27 cellular contexts compared by ENCODE assay signal in genomic region chr16:50996166-50996565, GRCh38.
"Had no signal": no experiment of that assay in that cellular context is flagged by ENCODE, and none has a peak within 500 bp of the region (broad histone marks: within the 10 kb centered on the region; RNA-seq: fewer than 3 reads in every experiment).

No MANE protein-coding gene starts in this region.

- H3K4me2 ChIP-seq: PC-9 had no signal

- DNase-seq: activated CD4-positive, alpha-beta T cell treated with anti-CD3 and anti-CD28 coated beads, Interleukin-2, amount 10 ng/mL, durations not matched to agents 24 days and 14 days; activated CD4-positive, alpha-beta T cell treated with anti-CD3 and anti-CD28 coated beads, Interleukin-2, amount 50 U/mL, for 4 hours; activated CD8-positive, alpha-beta T cell treated with anti-CD3 and anti-CD28 coated beads for 36 hours; activated gamma-delta T cell; activated naive CD4-positive, alpha-beta T cell treated with Interleukin-2 at 50 U/mL for 16 hours; activated naive CD8-positive, alpha-beta T cell treated with anti-CD3 and anti-CD28 coated beads, Interleukin-2, amount 10 ng/mL, durations not matched to agents 7 days and 5 days; activated T-cell treated with anti-CD3 and anti-CD28 coated beads, Interleukin-2, amount 50 U/mL, for 24 hours; amygdala; NCI-H1417 treated with DMSO at 0.1 percent for 48 hours; NCI-H187 treated with DMSO at 0.1 percent for 48 hours; NCI-H2171 treated with DMSO at 0.1 percent for 48 hours; NCI-H446; NCI-H510A treated with DMSO at 0.1 percent for 48 hours; NCI-H526 treated with DMSO at 0.1 percent for 48 hours; NCI-H774; PC-9; SW 1271; T-helper 1 cell; T-helper 2 cell; T-helper 9 cell had no signal

- H3K27me3 ChIP-seq: ascending aorta, cardiac muscle cell had no signal

- H3K9me3 ChIP-seq: ascending aorta had no signal

- H3K4me3 ChIP-seq: ascending aorta, cardiac muscle cell, PC-9 had no signal

- H3K4me3 Mint-ChIP-seq: activated CD4-positive, alpha-beta T cell treated with anti-CD3 and anti-CD28 coated beads, Interleukin-2, amount 10 ng/mL, durations not matched to agents 24 days and 14 days; activated CD8-positive, alpha-beta T cell treated with anti-CD3 and anti-CD28 coated beads for 36 hours; activated naive CD4-positive, alpha-beta T cell treated with anti-CD3 and anti-CD28 coated beads, Interleukin-2, amount 50 U/mL, for 24 hours; activated naive CD8-positive, alpha-beta T cell treated with anti-CD3 and anti-CD28 coated beads, Interleukin-2, amount 10 ng/mL, durations not matched to agents 7 days and 5 days; activated T-cell treated with anti-CD3 and anti-CD28 coated beads, Interleukin-2, amount 50 U/mL, for 24 hours had no signal

- H2AFZ ChIP-seq: PC-9 had no signal

- H3K27ac Mint-ChIP-seq: activated CD4-positive, alpha-beta T cell treated with anti-CD3 and anti-CD28 coated beads, Interleukin-2, amount 10 ng/mL, durations not matched to agents 24 days and 14 days; activated CD8-positive, alpha-beta T cell treated with anti-CD3 and anti-CD28 coated beads for 36 hours; activated naive CD4-positive, alpha-beta T cell treated with anti-CD3 and anti-CD28 coated beads, Interleukin-2, amount 50 U/mL, for 24 hours; activated naive CD8-positive, alpha-beta T cell treated with anti-CD3 and anti-CD28 coated beads, Interleukin-2, amount 10 ng/mL, durations not matched to agents 7 days and 5 days; activated T-cell treated with anti-CD3 and anti-CD28 coated beads, Interleukin-2, amount 50 U/mL, for 24 hours; activated T-helper 2 cell treated with anti-CD3 and anti-CD28 coated beads, Interferon-gamma antibody, Interleukin-2, Interleukin-4, amounts not matched to agents 10 μg/mL and 5 μg/mL and 100 μg/mL, durations not matched to agents 14 hours and 24 hours and 36 hours had no signal

- H3K27me3 Mint-ChIP-seq: activated CD4-positive, alpha-beta T cell treated with anti-CD3 and anti-CD28 coated beads, Interleukin-2, amount 10 ng/mL, durations not matched to agents 24 days and 14 days; activated naive CD8-positive, alpha-beta T cell treated with anti-CD3 and anti-CD28 coated beads, Interleukin-2, amount 10 ng/mL, durations not matched to agents 7 days and 5 days had no signal

- H3K9me3 Mint-ChIP-seq: activated CD4-positive, alpha-beta T cell treated with anti-CD3 and anti-CD28 coated beads, Interleukin-2, amount 10 ng/mL, durations not matched to agents 24 days and 14 days; activated CD8-positive, alpha-beta T cell treated with anti-CD3 and anti-CD28 coated beads for 36 hours; activated naive CD4-positive, alpha-beta T cell treated with anti-CD3 and anti-CD28 coated beads, Interleukin-2, amount 50 U/mL, for 24 hours; activated naive CD8-positive, alpha-beta T cell treated with anti-CD3 and anti-CD28 coated beads, Interleukin-2, amount 10 ng/mL, durations not matched to agents 7 days and 5 days; activated T-cell treated with anti-CD3 and anti-CD28 coated beads, Interleukin-2, amount 50 U/mL, for 24 hours; activated T-helper 2 cell treated with anti-CD3 and anti-CD28 coated beads, Interferon-gamma antibody, Interleukin-2, Interleukin-4, amounts not matched to agents 10 μg/mL and 5 μg/mL and 100 μg/mL, durations not matched to agents 14 hours and 24 hours and 36 hours had no signal

- ATAC-seq: activated CD8-positive, alpha-beta T cell treated with anti-CD3 and anti-CD28 coated beads for 36 hours; Right ventricle myocardium inferior had no signal

- H3K36me3 ChIP-seq: ascending aorta, cardiac muscle cell had no signal

- FAIRE-seq: RCC 7860 had no signal

- H3K27ac ChIP-seq: ascending aorta, cardiac muscle cell, PC-9, RWPE1 had no signal

- H3K36me3 Mint-ChIP-seq: activated naive CD4-positive, alpha-beta T cell treated with anti-CD3 and anti-CD28 coated beads, Interleukin-2, amount 50 U/mL, for 24 hours; activated naive CD8-positive, alpha-beta T cell treated with anti-CD3 and anti-CD28 coated beads, Interleukin-2, amount 10 ng/mL, durations not matched to agents 7 days and 5 days had no signal

- H3K4me1 ChIP-seq: ascending aorta had no signal

- H3K4me1 Mint-ChIP-seq: activated CD4-positive, alpha-beta T cell treated with anti-CD3 and anti-CD28 coated beads, Interleukin-2, amount 10 ng/mL, durations not matched to agents 24 days and 14 days; activated naive CD4-positive, alpha-beta T cell treated with anti-CD3 and anti-CD28 coated beads, Interleukin-2, amount 50 U/mL, for 24 hours; activated naive CD8-positive, alpha-beta T cell treated with anti-CD3 and anti-CD28 coated beads, Interleukin-2, amount 10 ng/mL, durations not matched to agents 7 days and 5 days had no signal
